ENCODE assay signal across 8 cellular contexts in genomic region chr20:39480644-39481043, GRCh38.
"Had no signal": no experiment of that assay in that cellular context is flagged by ENCODE, and none has a peak within 500 bp of the region (broad histone marks: within the 10 kb centered on the region; RNA-seq: fewer than 3 reads in every experiment).

No MANE protein-coding gene starts in this region.

- FAIRE-seq: G401.6, GM12878, GM12891, GM12892, GM18507, GM19239 had no signal

- DNase-seq: GDM1, GF-D8 had no signal

- H3K4me3 ChIP-seq: GM12878 had no signal

- ATAC-seq: GM12878 had no signal
